1 cellular context compared by ENCODE assay signal in the genomic region with DNA sequence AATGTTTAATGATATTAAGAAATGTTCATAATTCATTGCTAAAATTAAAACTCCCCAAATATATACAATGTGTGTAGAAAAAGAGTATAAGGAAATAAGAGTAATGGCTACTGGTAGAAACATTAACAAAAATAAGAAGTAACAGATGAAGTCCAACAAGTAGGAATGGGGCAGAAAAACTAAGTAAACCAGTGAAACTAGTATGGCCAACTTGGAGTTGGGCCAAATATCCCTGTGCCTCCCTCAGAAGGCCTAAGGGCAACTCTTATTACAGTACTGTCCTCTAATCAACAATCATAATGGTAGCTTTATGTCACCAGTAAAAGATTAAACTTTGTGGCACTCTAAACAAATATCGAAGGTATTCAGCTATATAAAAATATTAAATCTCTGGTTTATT.
TF ChIP-seq lines count a peak whose summit lies in the region.

No MANE protein-coding gene starts in this region.

TF ChIP-seq in GM23338, 12 proteins besides CTCF, POLR2A, EP300 and RAD21 (continued from another document):
- TF ChIP-seq, protein P1, sequence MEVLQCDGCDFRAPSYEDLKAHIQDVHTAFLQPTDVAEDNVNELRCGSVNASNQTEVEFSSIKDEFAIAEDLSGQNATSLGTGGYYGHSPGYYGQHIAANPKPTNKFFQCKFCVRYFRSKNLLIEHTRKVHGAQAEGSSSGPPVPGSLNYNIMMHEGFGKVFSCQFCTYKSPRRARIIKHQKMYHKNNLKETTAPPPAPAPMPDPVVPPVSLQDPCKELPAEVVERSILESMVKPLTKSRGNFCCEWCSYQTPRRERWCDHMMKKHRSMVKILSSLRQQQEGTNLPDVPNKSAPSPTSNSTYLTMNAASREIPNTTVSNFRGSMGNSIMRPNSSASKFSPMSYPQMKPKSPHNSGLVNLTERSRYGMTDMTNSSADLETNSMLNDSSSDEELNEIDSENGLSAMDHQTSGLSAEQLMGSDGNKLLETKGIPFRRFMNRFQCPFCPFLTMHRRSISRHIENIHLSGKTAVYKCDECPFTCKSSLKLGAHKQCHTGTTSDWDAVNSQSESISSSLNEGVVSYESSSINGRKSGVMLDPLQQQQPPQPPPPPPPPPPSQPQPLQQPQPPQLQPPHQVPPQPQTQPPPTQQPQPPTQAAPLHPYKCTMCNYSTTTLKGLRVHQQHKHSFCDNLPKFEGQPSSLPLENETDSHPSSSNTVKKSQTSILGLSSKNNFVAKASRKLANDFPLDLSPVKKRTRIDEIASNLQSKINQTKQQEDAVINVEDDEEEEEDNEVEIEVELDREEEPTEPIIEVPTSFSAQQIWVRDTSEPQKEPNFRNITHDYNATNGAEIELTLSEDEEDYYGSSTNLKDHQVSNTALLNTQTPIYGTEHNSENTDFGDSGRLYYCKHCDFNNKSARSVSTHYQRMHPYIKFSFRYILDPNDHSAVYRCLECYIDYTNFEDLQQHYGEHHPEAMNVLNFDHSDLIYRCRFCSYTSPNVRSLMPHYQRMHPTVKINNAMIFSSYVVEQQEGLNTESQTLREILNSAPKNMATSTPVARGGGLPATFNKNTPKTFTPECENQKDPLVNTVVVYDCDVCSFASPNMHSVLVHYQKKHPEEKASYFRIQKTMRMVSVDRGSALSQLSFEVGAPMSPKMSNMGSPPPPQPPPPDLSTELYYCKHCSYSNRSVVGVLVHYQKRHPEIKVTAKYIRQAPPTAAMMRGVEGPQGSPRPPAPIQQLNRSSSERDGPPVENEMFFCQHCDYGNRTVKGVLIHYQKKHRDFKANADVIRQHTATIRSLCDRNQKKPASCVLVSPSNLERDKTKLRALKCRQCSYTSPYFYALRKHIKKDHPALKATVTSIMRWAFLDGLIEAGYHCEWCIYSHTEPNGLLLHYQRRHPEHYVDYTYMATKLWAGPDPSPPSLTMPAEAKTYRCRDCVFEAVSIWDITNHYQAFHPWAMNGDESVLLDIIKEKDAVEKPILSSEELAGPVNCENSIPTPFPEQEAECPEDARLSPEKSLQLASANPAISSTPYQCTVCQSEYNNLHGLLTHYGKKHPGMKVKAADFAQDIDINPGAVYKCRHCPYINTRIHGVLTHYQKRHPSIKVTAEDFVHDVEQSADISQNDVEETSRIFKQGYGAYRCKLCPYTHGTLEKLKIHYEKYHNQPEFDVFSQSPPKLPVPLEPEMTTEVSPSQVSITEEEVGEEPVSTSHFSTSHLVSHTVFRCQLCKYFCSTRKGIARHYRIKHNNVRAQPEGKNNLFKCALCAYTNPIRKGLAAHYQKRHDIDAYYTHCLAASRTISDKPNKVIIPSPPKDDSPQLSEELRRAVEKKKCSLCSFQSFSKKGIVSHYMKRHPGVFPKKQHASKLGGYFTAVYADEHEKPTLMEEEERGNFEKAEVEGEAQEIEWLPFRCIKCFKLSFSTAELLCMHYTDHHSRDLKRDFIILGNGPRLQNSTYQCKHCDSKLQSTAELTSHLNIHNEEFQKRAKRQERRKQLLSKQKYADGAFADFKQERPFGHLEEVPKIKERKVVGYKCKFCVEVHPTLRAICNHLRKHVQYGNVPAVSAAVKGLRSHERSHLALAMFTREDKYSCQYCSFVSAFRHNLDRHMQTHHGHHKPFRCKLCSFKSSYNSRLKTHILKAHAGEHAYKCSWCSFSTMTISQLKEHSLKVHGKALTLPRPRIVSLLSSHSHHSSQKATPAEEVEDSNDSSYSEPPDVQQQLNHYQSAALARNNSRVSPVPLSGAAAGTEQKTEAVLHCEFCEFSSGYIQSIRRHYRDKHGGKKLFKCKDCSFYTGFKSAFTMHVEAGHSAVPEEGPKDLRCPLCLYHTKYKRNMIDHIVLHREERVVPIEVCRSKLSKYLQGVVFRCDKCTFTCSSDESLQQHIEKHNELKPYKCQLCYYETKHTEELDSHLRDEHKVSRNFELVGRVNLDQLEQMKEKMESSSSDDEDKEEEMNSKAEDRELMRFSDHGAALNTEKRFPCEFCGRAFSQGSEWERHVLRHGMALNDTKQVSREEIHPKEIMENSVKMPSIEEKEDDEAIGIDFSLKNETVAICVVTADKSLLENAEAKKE (CRISPR knock-in tag; IDR thresholded peaks at IDR 0.05), result no peak
- TF ChIP-seq ZNF114 (CRISPR knock-in tag; IDR thresholded peaks at IDR 0.05) (no peak), STAT1 (IDR thresholded peaks at IDR 0.05; ENCODE audit: unreplicated experiment) (no peak), EZH2phosphoT487 (IDR thresholded peaks at IDR 0.05; ENCODE audit: unreplicated experiment) (no peak), JUNB (IDR thresholded peaks at IDR 0.05; ENCODE audit: unreplicated experiment) (no peak), POLR2AphosphoS5 (IDR thresholded peaks at IDR 0.05; ENCODE audit: low read depth) (no peak), EZH2 (IDR thresholded peaks at IDR 0.05; ENCODE audit: low read depth, unreplicated experiment) (no peak), ZNF331 (CRISPR knock-in tag; IDR thresholded peaks at IDR 0.05; ENCODE audit: low read depth) (no peak), NANOG (IDR thresholded peaks at IDR 0.05; ENCODE audit: borderline replicate concordance) (no peak)
